In the genomic region with DNA sequence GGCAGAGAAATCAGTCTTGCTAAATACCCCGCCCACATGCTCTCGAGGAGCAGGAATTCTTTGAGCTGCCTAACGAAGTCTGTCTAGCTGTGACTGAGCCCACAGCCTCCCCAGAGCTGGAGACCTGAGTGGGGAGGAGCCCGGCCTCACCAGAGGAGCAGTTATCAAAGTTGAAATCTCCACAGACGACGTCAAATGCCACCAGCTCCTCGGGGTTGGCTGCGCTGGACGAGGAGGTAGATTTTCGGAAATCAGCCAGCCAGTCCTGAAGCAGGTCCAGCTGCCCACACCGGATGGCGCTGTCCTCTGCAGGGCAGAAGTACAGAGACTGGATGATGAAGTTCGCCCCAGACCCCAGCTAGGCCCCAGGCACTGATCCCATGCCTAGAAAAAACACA, we compare ENCODE assay signal across 15 cellular contexts. TPM values are rescaled to one million over a fixed set of nuclear protein-coding genes. Genes with fewer than 3 reads are reported as not detected.
DNase-seq lines count a peak whose midpoint lies in the region; ATAC-seq and TF ChIP-seq lines count a peak whose summit lies in the region.
"Had no signal": no experiment of that assay in that cellular context is flagged by ENCODE, and none has a peak within 500 bp of the region (broad histone marks: within the 10 kb centered on the region; RNA-seq: fewer than 3 reads in every experiment).

No MANE protein-coding gene starts in this region.

- BruUV-seq in HCT116 (replicated peaks; lab: Mats Ljungman, UMichigan) = no TSS peak

- 51 to 57% methylated on average over 12 to 13 of the region's 13 CpGs for WGBS in thyroid gland, 2 donors

- no peak overlapping the region for H3K27ac Mint-ChIP-seq in CD4-positive, alpha-beta memory T cell
- H3K27ac Mint-ChIP-seq in dendritic cell treated with granulocyte-macrophage colony-stimulating factor and Interleukin-4, amounts not matched to agents 40 ng/mL and 50 ng/mL, for 4 days = peak overlapping the region; percentile 73
- H3K27ac Mint-ChIP-seq in nephron = peak overlapping the region in 2 of 3 experiments; percentile 17 to 49

- no peak for TF ChIP-seq RAD21 in HCT116 (IDR thresholded peaks at IDR 0.05; ENCODE audit: low read depth)

- no peaks in the 10 kb centered on the region for H3K9me2 ChIP-seq in HCT116 (ENCODE audit: insufficient read depth)

- RAD21 ChIA-PET in HCT116 (lab: Charles Lee; ENCODE audit: low non-redundant PET in 1 of 2, low total read pairs in 2 of 2, uncharacterized antibody in 2 of 2, unreplicated experiment in 2 of 2) = no interaction called here

- H4K20me1 ChIP-seq in HCT116 (ENCODE audit: insufficient read depth) = no peaks in the 10 kb centered on the region

- no peaks in the 10 kb centered on the region for H3K79me2 ChIP-seq in HCT116 (ENCODE audit: insufficient read depth, low read length)

- CTCF ChIA-PET in CD4-positive, alpha-beta memory T cell (lab: Charles Lee; ENCODE audit: partially characterized antibody) = interaction anchor here (1.1 to 1.2 kb wide), 3 partner anchors 8 to 145 kb away, joined by 3 to 4 read pairs (median 3); no protein-coding TSS in a partner anchor
- CTCF ChIA-PET in HCT116 (lab: Charles Lee) = interaction anchor here (1.0 kb wide), 1 partner anchor 103 kb away, joined by 3 read pairs; no protein-coding TSS in a partner anchor

- peaks cover 35% of the 10 kb centered on the region for H3K4me1 ChIP-seq in CD4-positive, alpha-beta memory T cell (ENCODE audit: insufficient read depth, low read length)
- H3K4me1 ChIP-seq in HCT116 (ENCODE audit: control insufficient read depth in 1 of 2, insufficient read depth in 2 of 2, low read length in 2 of 2) (peaks cover 0 to 6% of the 10 kb centered on the region in 2 experiments; a peak in 1 of 4 replicates), thyroid gland (peaks cover 24 to 30% of the 10 kb centered on the region in 2 donors)
- H3K4me1 ChIP-seq: tibial artery had no signal

- H3K4me2 ChIP-seq in HCT116 (ENCODE audit: low read length) = no peak overlapping the region

- no peak for ATAC-seq in HCT116
- no peak for ATAC-seq in GM21576 (IDR thresholded peaks at IDR 0.05; ENCODE audit: unreplicated experiment)

- peaks cover 14 to 53% (median 33%) of the 10 kb centered on the region in 4 donors for H3K4me1 Mint-ChIP-seq in CD4-positive, alpha-beta memory T cell
- H3K4me1 Mint-ChIP-seq in dendritic cell treated with granulocyte-macrophage colony-stimulating factor and Interleukin-4, amounts not matched to agents 40 ng/mL and 50 ng/mL, for 4 days (ENCODE audit: low read depth) = peaks cover 49% of the 10 kb centered on the region
- peaks cover 23% of the 10 kb centered on the region for H3K4me1 Mint-ChIP-seq in nephron

- POLR2A ChIA-PET in CD4-positive, alpha-beta memory T cell (lab: Charles Lee; ENCODE audit: partially characterized antibody) = no interaction called here
- POLR2A ChIA-PET in HCT116 (lab: Charles Lee) = no interaction called here

- no peaks in the 10 kb centered on the region for H3K9me3 Mint-ChIP-seq in CD4-positive, alpha-beta memory T cell
- no peaks in the 10 kb centered on the region for H3K9me3 Mint-ChIP-seq in dendritic cell treated with granulocyte-macrophage colony-stimulating factor and Interleukin-4, amounts not matched to agents 40 ng/mL and 50 ng/mL, for 4 days
- H3K9me3 Mint-ChIP-seq in nephron = no peaks in the 10 kb centered on the region
- H3K9me3 Mint-ChIP-seq: brain had no signal

- no peak overlapping the region for H3K27ac ChIP-seq in CD4-positive, alpha-beta memory T cell (ENCODE audit: low read depth, low read length)
- H3K27ac ChIP-seq in HCT116 (ENCODE audit: low read depth, low read length) = no peak overlapping the region
- no peak overlapping the region for H3K27ac ChIP-seq in thyroid gland
- H3K27ac ChIP-seq: tibial artery had no signal

- H3K27me3 Mint-ChIP-seq in CD4-positive, alpha-beta memory T cell = no peaks in the 10 kb centered on the region
- H3K27me3 Mint-ChIP-seq in dendritic cell treated with granulocyte-macrophage colony-stimulating factor and Interleukin-4, amounts not matched to agents 40 ng/mL and 50 ng/mL, for 4 days = peaks cover 61% of the 10 kb centered on the region
- peaks cover 9% of the 10 kb centered on the region for H3K27me3 Mint-ChIP-seq in nephron (ENCODE audit: low read depth)
- H3K27me3 Mint-ChIP-seq: brain had no signal

- H3K4me3 ChIP-seq in CD4-positive, alpha-beta memory T cell (ENCODE audit: low read length in 2 of 2) = no peak overlapping the region
- H3K4me3 ChIP-seq in HCT116 (replicated peaks in 1 of 2; ENCODE audit: low read depth in 1 of 2, low read length in 2 of 2) = no peak overlapping the region
- no peak overlapping the region for H3K4me3 ChIP-seq in thyroid gland (replicated peaks in 1 of 3)
- H3K4me3 ChIP-seq: tibial artery had no signal

- no peak for TF ChIP-seq POLR2A in HCT116 (IDR thresholded peaks at IDR 0.05; ENCODE audit: borderline replicate concordance, extremely low read depth, insufficient read depth, insufficient read length)
- no peak for TF ChIP-seq POLR2A in thyroid gland (IDR thresholded peaks at IDR 0.05)

- H3K36me3 Mint-ChIP-seq in CD4-positive, alpha-beta memory T cell = peaks cover 2 to 5% of the 10 kb centered on the region in 2 donors
- peaks cover 11% of the 10 kb centered on the region for H3K36me3 Mint-ChIP-seq in dendritic cell treated with granulocyte-macrophage colony-stimulating factor and Interleukin-4, amounts not matched to agents 40 ng/mL and 50 ng/mL, for 4 days (ENCODE audit: low read depth)
- H3K36me3 Mint-ChIP-seq in nephron (ENCODE audit: low read depth) = no peaks in the 10 kb centered on the region
- H3K36me3 Mint-ChIP-seq: brain had no signal

- DNase-seq in CD4-positive, alpha-beta memory T cell = peak in 3 of 5 donors; percentile 24 to 47 (median 25)
- DNase-seq in HCT116 (ENCODE audit: low read depth, low spot score) (no peak), medulla oblongata (ENCODE audit: extremely low spot score) (no peak), NCI-H1694 (lab: John Stamatoyannopoulos, UW) (no peak), thyroid gland (no peak)
- DNase-seq: activated T-cell treated with anti-CD3 and anti-CD28 coated beads for 4 hours, Calu3, foreskin melanocyte, NCI-H2107, retina had no signal

- H3K4me3 Mint-ChIP-seq in CD4-positive, alpha-beta memory T cell = peak overlapping the region in 1 of 8 donors; percentile 10
- H3K4me3 Mint-ChIP-seq in dendritic cell treated with granulocyte-macrophage colony-stimulating factor and Interleukin-4, amounts not matched to agents 40 ng/mL and 50 ng/mL, for 4 days = no peak overlapping the region
- H3K4me3 Mint-ChIP-seq in nephron = no peak overlapping the region
- H3K4me3 Mint-ChIP-seq: brain had no signal

- peaks cover 2% of the 10 kb centered on the region for H3K36me3 ChIP-seq in CD4-positive, alpha-beta memory T cell (ENCODE audit: insufficient read depth, low read length)
- no peaks in the 10 kb centered on the region for H3K36me3 ChIP-seq in HCT116 (ENCODE audit: control insufficient read depth in 1 of 2, insufficient read depth in 2 of 2, low read length in 2 of 2)
- H3K36me3 ChIP-seq in thyroid gland = no peaks in the 10 kb centered on the region

- intact Hi-C loops in CD4-positive, alpha-beta memory T cell (cut with micrococcal nuclease) = no loop called here
- intact Hi-C loops in HCT116 (cut with micrococcal nuclease) (no loop called here), thyroid gland (cut with DNase I) (no loop called here)
- intact Hi-C loops in dendritic cell treated with granulocyte-macrophage colony-stimulating factor and Interleukin-4, amounts not matched to agents 40 ng/mL and 50 ng/mL, for 4 days (cut with micrococcal nuclease) = loop anchor here (10.0 kb wide), 1 partner anchor 150 kb away; no protein-coding TSS in a partner anchor

- no peaks in the 10 kb centered on the region for H3K27me3 ChIP-seq in CD4-positive, alpha-beta memory T cell (ENCODE audit: insufficient read depth, low read length)
- H3K27me3 ChIP-seq in HCT116 (ENCODE audit: insufficient read depth, low read length) (no peaks in the 10 kb centered on the region), thyroid gland (no peaks in the 10 kb centered on the region)

- H2AFZ ChIP-seq in HCT116 (ENCODE audit: low read depth, low read length, poor library complexity, severe bottlenecking) = no peak overlapping the region

- no peak overlapping the region for H3K9ac ChIP-seq in HCT116 (ENCODE audit: low read length)

- no peaks in the 10 kb centered on the region for H3K9me3 ChIP-seq in CD4-positive, alpha-beta memory T cell (ENCODE audit: control insufficient read depth in 1 of 2, low read length in 2 of 2)
- H3K9me3 ChIP-seq in HCT116 (ENCODE audit: control insufficient read depth in 1 of 2, insufficient read depth in 1 of 2, low read depth in 1 of 2, low read length in 2 of 2) (no peaks in the 10 kb centered on the region), thyroid gland (no peaks in the 10 kb centered on the region)
- H3K9me3 ChIP-seq: tibial artery had no signal

- TF ChIP-seq CTCF in HCT116 (IDR thresholded peaks at IDR 0.05 in 2 of 3, conservative IDR thresholded peaks at IDR 0.05 in 1 of 3; ENCODE audit: borderline replicate concordance in 1 of 3, insufficient read depth in 1 of 3, low read depth in 2 of 3, low read length in 2 of 3) = peak; percentile 16 to 50 (median 18); a peak in 3 of 6 replicates
- TF ChIP-seq CTCF in nephron (IDR thresholded peaks at IDR 0.05; ENCODE audit: unreplicated experiment in 3 of 3) = no peak
- TF ChIP-seq CTCF in thyroid gland (IDR thresholded peaks at IDR 0.05) = no peak

TF ChIP-seq in HCT116, 20 proteins besides CTCF, POLR2A, EP300 and RAD21 (continues in another document):
- TF ChIP-seq POLR2AphosphoS5 (IDR thresholded peaks at IDR 0.05; ENCODE audit: low read depth, low read length) (no peak), ZFX (IDR thresholded peaks at IDR 0.05) (no peak), TCF7L2 (IDR thresholded peaks at IDR 0.05; ENCODE audit: borderline replicate concordance, extremely low read depth, insufficient read depth, insufficient read length) (no peak), ZNF274 (IDR thresholded peaks at IDR 0.05; ENCODE audit: low read depth, low read length) (no peak)
- TF ChIP-seq, protein P1, sequence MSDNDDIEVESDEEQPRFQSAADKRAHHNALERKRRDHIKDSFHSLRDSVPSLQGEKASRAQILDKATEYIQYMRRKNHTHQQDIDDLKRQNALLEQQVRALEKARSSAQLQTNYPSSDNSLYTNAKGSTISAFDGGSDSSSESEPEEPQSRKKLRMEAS (IDR thresholded peaks at IDR 0.05) = no peak

RNA-seq across cellular contexts. Expression of a gene that starts 53.8 kb away (rescaled TPM):
- total RNA-seq in CD4-positive, alpha-beta memory T cell = 100 to 1,000 TPM in 1 of 2 experiments, 10 to 100 TPM in 1; 98.4 to 104 TPM
- 10 to 100 TPM; 28.3 to 30.6 TPM for polyA plus RNA-seq in CD4-positive, alpha-beta memory T cell
- total RNA-seq in HCT116 (2021; ENCODE audit: unreplicated experiment) (34.4 TPM), thyroid gland (10 to 100 TPM; 41.7 to 57.0 (median 46.9) TPM)
- polyA plus RNA-seq in HCT116 (2012) = 24.3 and 27.7 TPM in 2 replicates

RNA-seq across cellular contexts. Expression of a gene that starts 53.9 kb away (rescaled TPM):
- total RNA-seq in CD4-positive, alpha-beta memory T cell = 10 to 100 TPM; 51.9 to 55.8 TPM
- 10 to 100 TPM; 22.4 to 25.2 TPM for polyA plus RNA-seq in CD4-positive, alpha-beta memory T cell
- total RNA-seq in HCT116 (2021; ENCODE audit: unreplicated experiment) (16.4 TPM), thyroid gland (10 to 100 TPM; 13.4 to 25.8 (median 18.7) TPM)
- polyA plus RNA-seq in HCT116 (2012) = 8.4 and 9.2 TPM in 2 replicates

Comparison
In these comparisons a context has a peak if more than half of its experiments do, and no peak if none do; other contexts are left out.
1. DNase-seq: peak in CD4-positive, alpha-beta memory T cell (3 of 5); none in HCT116 (single experiment), medulla oblongata (single experiment), NCI-H1694 (single experiment) and thyroid gland (0 of 2).
2. H3K27ac Mint-ChIP-seq: peak in dendritic cell treated with granulocyte-macrophage colony-stimulating factor and Interleukin-4, amounts not matched to agents 40 ng/mL and 50 ng/mL, for 4 days (single experiment) and nephron (2 of 3); none in CD4-positive, alpha-beta memory T cell (0 of 7).
3. CTCF ChIP-seq: peak in HCT116 (3 of 3); none in nephron (0 of 3) and thyroid gland (0 of 6).